ENCODE assay signal across 1 cellular context in genomic region chr6:11096109-11096508, GRCh38.
TF ChIP-seq lines count a peak whose summit lies in the region.

No MANE protein-coding gene starts in this region.

TF ChIP-seq in GM12878, 131 proteins besides CTCF, POLR2A, EP300 and RAD21:
- TF ChIP-seq CBX5 (IDR thresholded peaks at IDR 0.05; ENCODE audit: low read depth) (no peak), JUND (IDR thresholded peaks at IDR 0.05; ENCODE audit: low read depth, low read length) (no peak), STAT1 (conservative IDR thresholded peaks at IDR 0.05) (no peak), SMAD1 (IDR thresholded peaks at IDR 0.05; ENCODE audit: low read depth, partially characterized antibody) (no peak), BCL3 (IDR thresholded peaks at IDR 0.05; ENCODE audit: borderline replicate concordance, insufficient read depth, low read depth, low read length, poor library complexity, severe bottlenecking) (no peak)
TF ChIP-seq in GM12878: peak in this region for 0.
